In the genomic region with DNA sequence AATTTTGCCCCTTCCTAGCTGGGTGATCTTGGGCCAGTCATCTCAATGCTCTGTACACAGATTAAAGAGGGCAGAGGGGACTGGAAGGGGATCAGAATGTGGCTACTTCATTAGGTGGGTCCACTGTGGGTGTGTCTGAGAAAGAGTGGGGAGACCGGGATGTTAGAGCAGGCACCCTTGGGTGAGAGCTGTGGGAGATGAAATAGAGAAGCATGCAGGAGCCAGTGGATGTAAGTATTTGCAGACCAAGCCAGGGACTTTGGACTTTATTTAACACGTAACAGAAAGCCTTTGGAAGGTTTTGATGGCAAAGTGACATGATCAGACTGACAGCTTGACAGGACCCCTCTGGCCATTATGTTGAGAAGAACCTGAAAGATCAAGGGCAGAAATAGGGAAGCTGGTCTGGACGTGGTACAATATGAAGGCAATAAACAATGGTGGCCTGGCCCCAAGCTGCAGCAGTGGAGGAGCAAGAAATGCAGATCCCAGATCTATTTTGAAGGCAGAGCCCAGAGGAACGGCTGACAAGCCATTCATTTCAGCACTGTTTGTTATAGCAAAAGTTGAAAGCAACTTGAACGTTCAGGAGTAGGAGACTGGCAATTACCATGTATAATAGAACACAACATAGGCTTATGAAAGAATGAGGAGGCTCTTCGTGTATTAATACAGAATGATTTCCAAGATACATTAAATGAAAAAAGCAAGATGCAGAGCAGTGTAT, we compare ENCODE assay signal across 35 cellular contexts.
"Had no signal": no experiment of that assay in that cellular context is flagged by ENCODE, and none has a peak within 500 bp of the region (broad histone marks: within the 10 kb centered on the region; RNA-seq: fewer than 3 reads in every experiment).

No MANE protein-coding gene starts in this region.

- DNase-seq: activated B cell treated with CpG ODN at 0.5 μM for 24 hours; activated CD4-positive, alpha-beta memory T cell treated with anti-CD3 and anti-CD28 coated beads for 36 hours; activated CD4-positive, alpha-beta T cell treated with anti-CD3 and anti-CD28 coated beads for 4 hours; activated CD4-positive, alpha-beta T cell treated with anti-CD3 and anti-CD28 coated beads, Interleukin-2, amount 50 U/mL, for 1 hour; activated CD4-positive, CD25-positive, alpha-beta regulatory T cell treated with anti-CD3 and anti-CD28 coated beads, Interleukin-2, amount 50 U/mL, for 72 hours; activated CD8-positive, alpha-beta memory T cell treated with anti-CD3 and anti-CD28 coated beads, Interleukin-2, amount 50 U/mL, for 4 hours; activated effector memory CD4-positive, alpha-beta T cell treated with Interleukin-2 at 50 U/mL for 16 hours; activated naive CD4-positive, alpha-beta T cell treated with anti-CD3 and anti-CD28 coated beads, Interleukin-2, amount 10 ng/mL, durations not matched to agents 7 days and 5 days; activated naive CD8-positive, alpha-beta T cell treated with anti-CD3 and anti-CD28 coated beads, Interleukin-2, amount 50 U/mL, for 24 hours; activated T-cell treated with anti-CD3 and anti-CD28 coated beads for 4 hours; activated T-cell treated with anti-CD3 and anti-CD28 coated beads, Interleukin-2, amount 50 U/mL, for 48 hours; brain microvascular endothelial cell; Kasumi-1; KG1; MM.1S; MV-4-11; NCI-H1092; NCI-H1417; NCI-H146; NCI-H187; NCI-H2029 treated with DMSO at 0.1 percent for 48 hours; NCI-H2171 treated with DMSO at 0.1 percent for 48 hours; NCI-H345; NCI-H524 treated with DMSO at 0.1 percent for 48 hours; Peyer's patch; SIG-M5; SW 1271; T-helper 1 cell; T-helper 2 cell; T-helper 9 cell had no signal

- H3K4me1 ChIP-seq: Peyer's patch had no signal

- H3K27ac ChIP-seq: brain microvascular endothelial cell, RWPE1, VCaP had no signal

- H3K4me3 ChIP-seq: Peyer's patch had no signal

- H3K4me3 Mint-ChIP-seq: activated B cell treated with CpG ODN at 0.5 μM for 24 hours; activated CD4-positive, alpha-beta memory T cell treated with anti-CD3 and anti-CD28 coated beads for 36 hours; activated naive CD4-positive, alpha-beta T cell treated with anti-CD3 and anti-CD28 coated beads, Interleukin-2, amount 10 ng/mL, durations not matched to agents 7 days and 5 days; activated naive CD8-positive, alpha-beta T cell; activated naive CD8-positive, alpha-beta T cell treated with anti-CD3 and anti-CD28 coated beads, Interleukin-2, amount 50 U/mL, for 24 hours had no signal

- H3K4me1 Mint-ChIP-seq: activated B cell treated with CpG ODN at 0.5 μM for 24 hours; activated naive CD4-positive, alpha-beta T cell treated with anti-CD3 and anti-CD28 coated beads, Interleukin-2, amount 10 ng/mL, durations not matched to agents 7 days and 5 days; activated naive CD8-positive, alpha-beta T cell treated with anti-CD3 and anti-CD28 coated beads, Interleukin-2, amount 50 U/mL, for 24 hours had no signal

- H3K9me3 ChIP-seq: Peyer's patch had no signal

- H3K36me3 Mint-ChIP-seq: activated CD4-positive, alpha-beta memory T cell treated with anti-CD3 and anti-CD28 coated beads for 36 hours; activated naive CD4-positive, alpha-beta T cell treated with anti-CD3 and anti-CD28 coated beads, Interleukin-2, amount 10 ng/mL, durations not matched to agents 7 days and 5 days; activated naive CD8-positive, alpha-beta T cell had no signal

- H3K36me3 ChIP-seq: brain microvascular endothelial cell, Peyer's patch had no signal

- ATAC-seq: activated naive CD8-positive, alpha-beta T cell treated with anti-CD3 and anti-CD28 coated beads, Interleukin-2, amount 50 U/mL, for 24 hours; Right ventricle myocardium inferior; SK-N-SH treated with all-trans-retinoic acid at 6 μM for 48 hours had no signal

- H3K27ac Mint-ChIP-seq: activated B cell treated with CpG ODN at 0.5 μM for 24 hours; activated CD4-positive, alpha-beta memory T cell treated with anti-CD3 and anti-CD28 coated beads for 36 hours; activated naive CD4-positive, alpha-beta T cell treated with anti-CD3 and anti-CD28 coated beads, Interleukin-2, amount 10 ng/mL, durations not matched to agents 7 days and 5 days; activated naive CD8-positive, alpha-beta T cell; activated naive CD8-positive, alpha-beta T cell treated with anti-CD3 and anti-CD28 coated beads, Interleukin-2, amount 50 U/mL, for 24 hours had no signal

- H3K9me3 Mint-ChIP-seq: activated B cell treated with CpG ODN at 0.5 μM for 24 hours; activated CD4-positive, alpha-beta memory T cell treated with anti-CD3 and anti-CD28 coated beads for 36 hours; activated naive CD4-positive, alpha-beta T cell treated with anti-CD3 and anti-CD28 coated beads, Interleukin-2, amount 10 ng/mL, durations not matched to agents 7 days and 5 days; activated naive CD8-positive, alpha-beta T cell treated with anti-CD3 and anti-CD28 coated beads, Interleukin-2, amount 50 U/mL, for 24 hours had no signal

- H3K27me3 ChIP-seq: Peyer's patch had no signal
